Comparison of ENCODE assay signal across 29 cellular contexts in the genomic region with DNA sequence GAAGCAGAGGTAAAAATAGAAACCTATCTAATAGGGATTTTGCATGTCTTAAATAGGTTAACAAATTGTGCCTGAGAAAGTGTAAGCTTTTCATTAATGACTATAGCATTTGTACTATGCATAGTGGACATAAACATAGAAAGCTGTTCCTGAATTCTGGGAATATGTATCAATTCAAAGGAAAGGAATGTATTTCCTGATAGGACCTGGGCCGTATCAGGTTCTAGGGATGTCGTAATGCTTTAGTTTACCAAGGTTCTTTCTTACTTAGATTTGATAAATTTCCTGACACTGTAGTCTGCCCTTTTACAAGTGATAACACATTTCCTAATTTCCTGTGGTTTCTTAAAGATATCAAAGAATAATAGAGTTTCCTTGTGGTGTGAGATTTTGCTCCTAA.
"Had no signal": no experiment of that assay in that cellular context is flagged by ENCODE, and none has a peak within 500 bp of the region (broad histone marks: within the 10 kb centered on the region; RNA-seq: fewer than 3 reads in every experiment).

No MANE protein-coding gene starts in this region.

- H3K4me3 ChIP-seq: ascending aorta, breast epithelium, K562, Peyer's patch had no signal

- H3K27ac Mint-ChIP-seq: activated CD4-positive, alpha-beta T cell treated with anti-CD3 and anti-CD28 coated beads, Interleukin-2, amount 10 ng/mL, durations not matched to agents 24 days and 14 days; activated CD8-positive, alpha-beta T cell treated with anti-CD3 and anti-CD28 coated beads for 36 hours; activated naive CD4-positive, alpha-beta T cell treated with anti-CD3 and anti-CD28 coated beads, Interleukin-2, amount 50 U/mL, for 24 hours; activated naive CD8-positive, alpha-beta T cell treated with anti-CD3 and anti-CD28 coated beads, Interleukin-2, amount 10 ng/mL, durations not matched to agents 7 days and 5 days; activated T-cell treated with anti-CD3 and anti-CD28 coated beads, Interleukin-2, amount 50 U/mL, for 72 hours; activated T-helper 17 cell treated with anti-CD3 and anti-CD28 coated beads, Interleukin-2, amount 50 U/mL, for 72 hours had no signal

- H3K36me3 ChIP-seq: ascending aorta, breast epithelium, Peyer's patch, WERI-Rb-1 had no signal

- H3K9me3 ChIP-seq: ascending aorta, breast epithelium, Peyer's patch had no signal

- H3K4me1 ChIP-seq: ascending aorta, breast epithelium, Peyer's patch had no signal

- H3K9me3 Mint-ChIP-seq: activated CD4-positive, alpha-beta T cell treated with anti-CD3 and anti-CD28 coated beads, Interleukin-2, amount 10 ng/mL, durations not matched to agents 24 days and 14 days; activated T-cell treated with anti-CD3 and anti-CD28 coated beads, Interleukin-2, amount 50 U/mL, for 72 hours had no signal

- H3K4me1 Mint-ChIP-seq: activated CD4-positive, alpha-beta T cell treated with anti-CD3 and anti-CD28 coated beads, Interleukin-2, amount 10 ng/mL, durations not matched to agents 24 days and 14 days; activated naive CD4-positive, alpha-beta T cell treated with anti-CD3 and anti-CD28 coated beads, Interleukin-2, amount 50 U/mL, for 24 hours; activated naive CD8-positive, alpha-beta T cell treated with anti-CD3 and anti-CD28 coated beads, Interleukin-2, amount 10 ng/mL, durations not matched to agents 7 days and 5 days; activated T-helper 17 cell treated with anti-CD3 and anti-CD28 coated beads, Interleukin-2, amount 50 U/mL, for 72 hours had no signal

- ATAC-seq: activated CD8-positive, alpha-beta T cell treated with anti-CD3 and anti-CD28 coated beads for 36 hours; activated T-cell treated with anti-CD3 and anti-CD28 coated beads, Interleukin-2, amount 50 U/mL, for 72 hours; activated T-helper 17 cell treated with anti-CD3 and anti-CD28 coated beads, Interleukin-2, amount 50 U/mL, for 72 hours; K562 had no signal

- H3K27ac ChIP-seq: ascending aorta, breast epithelium, Peyer's patch, WERI-Rb-1 had no signal

- H3K4me3 Mint-ChIP-seq: activated CD4-positive, alpha-beta T cell treated with anti-CD3 and anti-CD28 coated beads, Interleukin-2, amount 10 ng/mL, durations not matched to agents 24 days and 14 days; activated CD8-positive, alpha-beta T cell treated with anti-CD3 and anti-CD28 coated beads for 36 hours; activated naive CD4-positive, alpha-beta T cell treated with anti-CD3 and anti-CD28 coated beads, Interleukin-2, amount 50 U/mL, for 24 hours; activated naive CD8-positive, alpha-beta T cell treated with anti-CD3 and anti-CD28 coated beads, Interleukin-2, amount 10 ng/mL, durations not matched to agents 7 days and 5 days; activated T-cell treated with anti-CD3 and anti-CD28 coated beads, Interleukin-2, amount 50 U/mL, for 72 hours; activated T-helper 17 cell treated with anti-CD3 and anti-CD28 coated beads, Interleukin-2, amount 50 U/mL, for 72 hours had no signal

- DNase-seq: activated CD4-positive, alpha-beta T cell treated with anti-CD3 and anti-CD28 coated beads, Interleukin-2, amount 10 ng/mL, durations not matched to agents 24 days and 14 days; activated CD4-positive, alpha-beta T cell treated with anti-CD3 and anti-CD28 coated beads, Interleukin-2, amount 50 U/mL, for 4 hours; activated CD8-positive, alpha-beta T cell treated with anti-CD3 and anti-CD28 coated beads for 36 hours; activated effector memory CD4-positive, alpha-beta T cell treated with anti-CD3 and anti-CD28 coated beads, Interleukin-2, amount 50 U/mL, for 16 hours; activated naive CD4-positive, alpha-beta T cell treated with Interleukin-2 at 50 U/mL for 16 hours; activated naive CD8-positive, alpha-beta T cell treated with anti-CD3 and anti-CD28 coated beads, Interleukin-2, amount 10 ng/mL, durations not matched to agents 7 days and 5 days; activated T-cell treated with anti-CD3 and anti-CD28 coated beads, Interleukin-2, amount 50 U/mL, for 1 hour; activated T-cell treated with anti-CD3 and anti-CD28 coated beads, Interleukin-2, amount 50 U/mL, for 72 hours; amygdala; central memory CD4-positive, alpha-beta T cell; NCI-H1105; NCI-H187 treated with DMSO at 0.1 percent for 48 hours; NCI-H2081; NCI-H226; NCI-H446 treated with DMSO at 0.1 percent for 48 hours; NCI-H524; Peyer's patch; Right ventricle myocardium superior; RPMI8226; SW 1271; T-helper 1 cell; T-helper 2 cell; T1000; WERI-Rb-1 had no signal

- H3K27me3 Mint-ChIP-seq: activated CD4-positive, alpha-beta T cell treated with anti-CD3 and anti-CD28 coated beads, Interleukin-2, amount 10 ng/mL, durations not matched to agents 24 days and 14 days; activated CD8-positive, alpha-beta T cell treated with anti-CD3 and anti-CD28 coated beads for 36 hours; activated naive CD4-positive, alpha-beta T cell treated with anti-CD3 and anti-CD28 coated beads, Interleukin-2, amount 50 U/mL, for 24 hours; activated naive CD8-positive, alpha-beta T cell treated with anti-CD3 and anti-CD28 coated beads, Interleukin-2, amount 10 ng/mL, durations not matched to agents 7 days and 5 days; activated T-helper 17 cell treated with anti-CD3 and anti-CD28 coated beads, Interleukin-2, amount 50 U/mL, for 72 hours had no signal

- H3K27me3 ChIP-seq: ascending aorta, breast epithelium, Peyer's patch had no signal

- H3K36me3 Mint-ChIP-seq: activated naive CD4-positive, alpha-beta T cell treated with anti-CD3 and anti-CD28 coated beads, Interleukin-2, amount 50 U/mL, for 24 hours; activated naive CD8-positive, alpha-beta T cell treated with anti-CD3 and anti-CD28 coated beads, Interleukin-2, amount 10 ng/mL, durations not matched to agents 7 days and 5 days had no signal
